1 cellular context compared by ENCODE assay signal in the genomic region with DNA sequence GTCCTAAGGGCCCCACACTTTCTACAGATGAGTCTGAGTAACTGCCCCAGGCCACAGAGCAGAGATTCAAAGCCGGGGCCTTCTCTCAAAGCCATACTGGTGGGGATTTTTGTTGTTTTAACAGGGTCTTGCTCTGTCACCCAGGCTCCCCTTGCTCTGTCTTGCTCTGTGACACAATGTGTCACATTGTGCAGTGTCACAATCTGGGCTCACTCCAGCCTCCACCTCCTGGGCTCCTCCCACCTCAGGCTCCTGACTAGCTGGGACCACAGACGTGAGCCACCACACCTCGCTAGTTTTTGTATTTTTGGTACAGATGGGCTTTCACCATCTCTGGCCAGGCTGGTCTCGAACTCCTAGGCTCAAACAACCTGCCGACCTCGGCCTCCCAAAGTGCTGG.
TF ChIP-seq lines count a peak whose summit lies in the region.

No MANE protein-coding gene starts in this region.

TF ChIP-seq in HepG2, 621 proteins besides CTCF, POLR2A, EP300 and RAD21:
- TF ChIP-seq TGIF2 (CRISPR knock-in tag; IDR thresholded peaks at IDR 0.05), result 0 out of 2 replicates have a peak, but pooled peaks have one; percentile 62
- TF ChIP-seq, protein P1, sequence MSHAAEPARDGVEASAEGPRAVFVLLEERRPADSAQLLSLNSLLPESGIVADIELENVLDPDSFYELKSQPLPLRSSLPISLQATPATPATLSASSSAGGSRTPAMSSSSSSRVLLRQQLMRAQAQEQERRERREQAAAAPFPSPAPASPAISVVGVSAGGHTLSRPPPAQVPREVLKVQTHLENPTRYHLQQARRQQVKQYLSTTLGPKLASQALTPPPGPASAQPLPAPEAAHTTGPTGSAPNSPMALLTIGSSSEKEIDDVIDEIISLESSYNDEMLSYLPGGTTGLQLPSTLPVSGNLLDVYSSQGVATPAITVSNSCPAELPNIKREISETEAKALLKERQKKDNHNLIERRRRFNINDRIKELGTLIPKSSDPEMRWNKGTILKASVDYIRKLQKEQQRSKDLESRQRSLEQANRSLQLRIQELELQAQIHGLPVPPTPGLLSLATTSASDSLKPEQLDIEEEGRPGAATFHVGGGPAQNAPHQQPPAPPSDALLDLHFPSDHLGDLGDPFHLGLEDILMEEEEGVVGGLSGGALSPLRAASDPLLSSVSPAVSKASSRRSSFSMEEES (CRISPR knock-in tag; IDR thresholded peaks at IDR 0.05), result no peak
- TF ChIP-seq SAP130 (CRISPR knock-in tag; IDR thresholded peaks at IDR 0.05; ENCODE audit: low read depth), result peak; percentile 30; the same call in 1 of the 2 replicates
